ENCODE assay signal across 2 cellular contexts in genomic region chr1:228122921-228123441, GRCh38.
TF ChIP-seq lines count a peak whose summit lies in the region.

No MANE protein-coding gene starts in this region.

TF ChIP-seq in HCT116, 20 proteins besides CTCF, POLR2A, EP300 and RAD21:
- TF ChIP-seq POLR2AphosphoS5 (IDR thresholded peaks at IDR 0.05; ENCODE audit: low read depth, low read length) (no peak), EZH2phosphoT487 (IDR thresholded peaks at IDR 0.05; ENCODE audit: borderline replicate concordance) (no peak), ZBTB33 (IDR thresholded peaks at IDR 0.05; ENCODE audit: extremely low read depth, insufficient replicate concordance, low read length) (no peak), SP1 (IDR thresholded peaks at IDR 0.05; ENCODE audit: low read depth) (no peak), REST (IDR thresholded peaks at IDR 0.05; ENCODE audit: low read depth) (no peak), SIN3A (IDR thresholded peaks at IDR 0.05; ENCODE audit: low read depth) (no peak), SRF (IDR thresholded peaks at IDR 0.05; ENCODE audit: low read depth) (no peak), ZNF274 (IDR thresholded peaks at IDR 0.05; ENCODE audit: low read depth, low read length) (no peak), EZH2 (IDR thresholded peaks at IDR 0.05) (no peak), FOSL1 (IDR thresholded peaks at IDR 0.05; ENCODE audit: low read depth) (no peak), ZFX (IDR thresholded peaks at IDR 0.05) (no peak), EGR1 (IDR thresholded peaks at IDR 0.05; ENCODE audit: low read depth) (no peak), ELF1 (IDR thresholded peaks at IDR 0.05; ENCODE audit: borderline replicate concordance, low read depth) (no peak), ATF3 (IDR thresholded peaks at IDR 0.05) (no peak), JUND (IDR thresholded peaks at IDR 0.05) (no peak), TCF7L2 (IDR thresholded peaks at IDR 0.05; ENCODE audit: borderline replicate concordance, extremely low read depth, insufficient read depth, insufficient read length) (no peak), CEBPB (IDR thresholded peaks at IDR 0.05; ENCODE audit: low read depth) (no peak), CBX3 (IDR thresholded peaks at IDR 0.05; ENCODE audit: low read depth) (no peak), YY1 (IDR thresholded peaks at IDR 0.05; ENCODE audit: extremely low read depth, insufficient replicate concordance, low read depth, low read length) (no peak)

TF ChIP-seq in GM12878, 131 proteins besides CTCF, POLR2A, EP300 and RAD21:
- no peak for TF ChIP-seq E2F4 (IDR thresholded peaks at IDR 0.05; ENCODE audit: low read depth, low read length)
- peak; percentile 32; the same call in 1 of the 2 replicates for TF ChIP-seq NR2F1 (conservative IDR thresholded peaks at IDR 0.05)
TF ChIP-seq in GM12878: peak in this region for 1.
